13 cellular contexts compared by ENCODE assay signal in genomic region chr2:205405752-205406151, GRCh38.
DNase-seq lines count a peak whose midpoint lies in the region; ATAC-seq and TF ChIP-seq lines count a peak whose summit lies in the region.
"Had no signal": no experiment of that assay in that cellular context is flagged by ENCODE, and none has a peak within 500 bp of the region (broad histone marks: within the 10 kb centered on the region; RNA-seq: fewer than 3 reads in every experiment).

No MANE protein-coding gene starts in this region.

- intact Hi-C loops in MCF 10A (cut with micrococcal nuclease): no loop called here
- intact Hi-C loops in breast epithelium (cut with DNase I; ENCODE audit: low total_unique reads): no loop called here
- intact Hi-C loops in sciatic nerve (cut with DNase I): no loop called here

- H3K9ac ChIP-seq in adipocyte (ENCODE audit: low read length): no peak overlapping the region

- H3K4me3 ChIP-seq in breast epithelium (no peak overlapping the region), adipocyte (ENCODE audit: low read length) (no peak overlapping the region), fibroblast of villous mesenchyme (ENCODE audit: low read depth, low read length) (no peak overlapping the region), thoracic aorta (no peak overlapping the region)
- H3K4me3 ChIP-seq: dorsolateral prefrontal cortex had no signal

- TF ChIP-seq CTCF in MCF 10A (IDR thresholded peaks at IDR 0.05; ENCODE audit: unreplicated experiment) (no peak), breast epithelium (IDR thresholded peaks at IDR 0.05) (no peak), fibroblast of villous mesenchyme (IDR thresholded peaks at IDR 0.05; ENCODE audit: insufficient read depth, low read depth, low read length) (no peak), thoracic aorta (IDR thresholded peaks at IDR 0.05) (no peak)

- TF ChIP-seq POLR2A in breast epithelium (IDR thresholded peaks at IDR 0.05): no peak

- no peak overlapping the region for H3K27ac Mint-ChIP-seq in MCF 10A (ENCODE audit: low read depth, unreplicated experiment)
- H3K27ac Mint-ChIP-seq: activated CD4-positive, alpha-beta memory T cell treated with anti-CD3 and anti-CD28 coated beads for 36 hours had no signal

- ATAC-seq in thoracic aorta (ENCODE audit: insufficient number of reproducible peaks, low FRiP score, low read depth) (peak; percentile 59), sciatic nerve (no peak), HG03159 (IDR thresholded peaks at IDR 0.05; ENCODE audit: unreplicated experiment) (no peak)

- no peaks in the 10 kb centered on the region for H3K4me1 ChIP-seq in breast epithelium
- peaks cover 36% of the 10 kb centered on the region for H3K4me1 ChIP-seq in adipocyte (ENCODE audit: control insufficient read depth, insufficient read depth, low read length)
- H3K4me1 ChIP-seq in thoracic aorta (ENCODE audit: control insufficient read depth in 1 of 2, low read depth in 2 of 2): peaks cover 21 to 26% of the 10 kb centered on the region in 2 donors

- H3K27ac ChIP-seq in breast epithelium (no peak overlapping the region), thoracic aorta (peak overlapping the region in 1 of 2 donors; percentile 30)
- H3K27ac ChIP-seq: 22Rv1, dorsolateral prefrontal cortex had no signal

- H3K4me1 Mint-ChIP-seq in MCF 10A (ENCODE audit: insufficient read depth, unreplicated experiment): peaks cover 21% of the 10 kb centered on the region

- CTCF ChIA-PET in MCF 10A (lab: Yijun Ruan, JAX): interaction anchor here (0.7 to 1.6 kb wide), 4 partner anchors 26 to 274 kb away, joined by 3 to 6 read pairs (median 4); no protein-coding TSS in a partner anchor

- no TSS peak for BruUV-seq in MCF 10A (replicated peaks; lab: Mats Ljungman, UMichigan)

- DNase-seq in MCF 10A (ENCODE audit: unreplicated experiment) (peak; percentile 59), breast epithelium (ENCODE audit: low spot score in 2 of 2) (no peak), adipocyte (ENCODE audit: low read depth) (peak; percentile 85), fibroblast of villous mesenchyme (ENCODE audit: low read depth) (peak; percentile 86), thoracic aorta (ENCODE audit: low spot score) (no peak), islet precursor cell (no peak), sciatic nerve (ENCODE audit: low spot score) (no peak)
- DNase-seq: activated CD4-positive, alpha-beta memory T cell treated with anti-CD3 and anti-CD28 coated beads for 36 hours; activated effector memory CD4-positive, alpha-beta T cell treated with anti-CD3 and anti-CD28 coated beads, Interleukin-2, amount 50 U/mL, for 16 hours; dorsolateral prefrontal cortex; NCI-H2107 had no signal

- POLR2A ChIA-PET in MCF 10A (lab: Yijun Ruan, JAX): interaction anchor here (0.9 kb wide), 1 partner anchor 45 kb away, joined by 4 read pairs; no protein-coding TSS in a partner anchor

- H3K36me3 ChIP-seq in breast epithelium (no peaks in the 10 kb centered on the region), adipocyte (ENCODE audit: control insufficient read depth, insufficient read depth, low read length, severe bottlenecking) (no peaks in the 10 kb centered on the region), thoracic aorta (no peaks in the 10 kb centered on the region)

- H3K9me3 Mint-ChIP-seq in MCF 10A (ENCODE audit: unreplicated experiment): no peaks in the 10 kb centered on the region
- H3K9me3 Mint-ChIP-seq: activated CD4-positive, alpha-beta memory T cell treated with anti-CD3 and anti-CD28 coated beads for 36 hours had no signal

- no peaks in the 10 kb centered on the region for H3K9me3 ChIP-seq in breast epithelium
- H3K9me3 ChIP-seq in adipocyte (ENCODE audit: control insufficient read depth, low read length): no peaks in the 10 kb centered on the region
- H3K9me3 ChIP-seq in thoracic aorta: no peaks in the 10 kb centered on the region

- H3K4me3 Mint-ChIP-seq in MCF 10A (ENCODE audit: unreplicated experiment): no peak overlapping the region
- H3K4me3 Mint-ChIP-seq: activated CD4-positive, alpha-beta memory T cell treated with anti-CD3 and anti-CD28 coated beads for 36 hours had no signal

- no peaks in the 10 kb centered on the region for H3K27me3 Mint-ChIP-seq in MCF 10A (ENCODE audit: insufficient read depth, unreplicated experiment)
- H3K27me3 Mint-ChIP-seq: activated CD4-positive, alpha-beta memory T cell treated with anti-CD3 and anti-CD28 coated beads for 36 hours had no signal

- H3K36me3 Mint-ChIP-seq in MCF 10A (ENCODE audit: insufficient read depth, unreplicated experiment): no peaks in the 10 kb centered on the region
- H3K36me3 Mint-ChIP-seq: activated CD4-positive, alpha-beta memory T cell treated with anti-CD3 and anti-CD28 coated beads for 36 hours had no signal

- H3K27me3 ChIP-seq in breast epithelium: no peaks in the 10 kb centered on the region
- H3K27me3 ChIP-seq in adipocyte (replicated peaks; ENCODE audit: control insufficient read depth, insufficient read depth, low read length): no peaks in the 10 kb centered on the region
- no peaks in the 10 kb centered on the region for H3K27me3 ChIP-seq in thoracic aorta (replicated peaks; ENCODE audit: insufficient read depth)

Comparison
In these comparisons a context has a peak if more than half of its experiments do, and no peak if none do; other contexts are left out.
1. DNase-seq: peak in MCF 10A (single experiment), adipocyte (single experiment) and fibroblast of villous mesenchyme (single experiment); none in breast epithelium (0 of 2), thoracic aorta (single experiment), islet precursor cell (single experiment) and sciatic nerve (single experiment).